32 cellular contexts compared by ENCODE assay signal in genomic region chr10:49691588-49691987, GRCh38. TPM values are rescaled to one million over a fixed set of nuclear protein-coding genes. Genes with fewer than 3 reads are reported as not detected.
"Had no signal": no experiment of that assay in that cellular context is flagged by ENCODE, and none has a peak within 500 bp of the region (broad histone marks: within the 10 kb centered on the region; RNA-seq: fewer than 3 reads in every experiment).

No MANE protein-coding gene starts in this region.

- H3K9me3 Mint-ChIP-seq: activated CD4-positive, alpha-beta T cell treated with anti-CD3 and anti-CD28 coated beads, Interleukin-2, amount 10 ng/mL, durations not matched to agents 7 days and 5 days; activated naive CD4-positive, alpha-beta T cell treated with anti-CD3 and anti-CD28 coated beads, Interleukin-2, amount 10 ng/mL, durations not matched to agents 7 days and 5 days; activated T-cell treated with anti-CD3 and anti-CD28 coated beads, Interleukin-2, amount 50 U/mL, for 72 hours had no signal

- H3K36me3 Mint-ChIP-seq: activated naive CD4-positive, alpha-beta T cell treated with anti-CD3 and anti-CD28 coated beads, Interleukin-2, amount 10 ng/mL, durations not matched to agents 7 days and 5 days; activated naive CD8-positive, alpha-beta T cell treated with anti-CD3 and anti-CD28 coated beads, Interleukin-2, amount 10 ng/mL, durations not matched to agents 7 days and 5 days had no signal

- H3K27ac ChIP-seq: esophagus muscularis mucosa, foreskin keratinocyte, gastrocnemius medialis had no signal

- ATAC-seq: activated naive CD4-positive, alpha-beta T cell treated with anti-CD3 and anti-CD28 coated beads, Interleukin-2, amount 50 U/mL, for 72 hours; activated T-cell treated with anti-CD3 and anti-CD28 coated beads, Interleukin-2, amount 50 U/mL, for 72 hours; effector memory CD8-positive, alpha-beta T cell; foreskin keratinocyte; gastrocnemius medialis; T-helper 17 cell had no signal

- H3K9me3 ChIP-seq: gastrocnemius medialis had no signal

- H3K4me3 ChIP-seq: esophagus muscularis mucosa, gastrocnemius medialis had no signal

- H3K4me3 Mint-ChIP-seq: activated CD4-positive, alpha-beta memory T cell treated with anti-CD3 and anti-CD28 coated beads, Interleukin-2, amount 10 ng/mL, durations not matched to agents 7 days and 5 days; activated CD4-positive, alpha-beta T cell treated with anti-CD3 and anti-CD28 coated beads, Interleukin-2, amount 10 ng/mL, durations not matched to agents 7 days and 5 days; activated naive CD4-positive, alpha-beta T cell treated with anti-CD3 and anti-CD28 coated beads, Interleukin-2, amount 10 ng/mL, durations not matched to agents 7 days and 5 days; activated naive CD8-positive, alpha-beta T cell treated with anti-CD3 and anti-CD28 coated beads, Interleukin-2, amount 10 ng/mL, durations not matched to agents 7 days and 5 days; activated T-cell treated with anti-CD3 and anti-CD28 coated beads, Interleukin-2, amount 50 U/mL, for 24 hours; activated T-cell treated with anti-CD3 and anti-CD28 coated beads, Interleukin-2, amount 50 U/mL, for 72 hours; effector memory CD8-positive, alpha-beta T cell; T-helper 17 cell had no signal

- H3K36me3 ChIP-seq: esophagus muscularis mucosa, gastrocnemius medialis had no signal

- H3K4me1 Mint-ChIP-seq: activated CD4-positive, alpha-beta memory T cell treated with anti-CD3 and anti-CD28 coated beads, Interleukin-2, amount 10 ng/mL, durations not matched to agents 7 days and 5 days; activated CD4-positive, alpha-beta T cell treated with anti-CD3 and anti-CD28 coated beads, Interleukin-2, amount 10 ng/mL, durations not matched to agents 7 days and 5 days; activated naive CD4-positive, alpha-beta T cell treated with anti-CD3 and anti-CD28 coated beads, Interleukin-2, amount 10 ng/mL, durations not matched to agents 7 days and 5 days; activated naive CD8-positive, alpha-beta T cell treated with anti-CD3 and anti-CD28 coated beads, Interleukin-2, amount 10 ng/mL, durations not matched to agents 7 days and 5 days had no signal

- FAIRE-seq: astrocyte, colon had no signal

- DNase-seq: activated CD4-positive, alpha-beta memory T cell treated with anti-CD3 and anti-CD28 coated beads, Interleukin-2, amount 10 ng/mL, durations not matched to agents 7 days and 5 days; activated CD4-positive, alpha-beta T cell treated with anti-CD3 and anti-CD28 coated beads for 1 hour; activated CD4-positive, alpha-beta T cell treated with anti-CD3 and anti-CD28 coated beads for 4 hours; activated CD4-positive, alpha-beta T cell treated with anti-CD3 and anti-CD28 coated beads, Interleukin-2, amount 10 ng/mL, durations not matched to agents 7 days and 5 days; activated CD4-positive, alpha-beta T cell treated with anti-CD3 and anti-CD28 coated beads, Interleukin-2, amount 50 U/mL, for 4 hours; activated CD8-positive, alpha-beta memory T cell treated with anti-CD3 and anti-CD28 coated beads, Interleukin-2, amount 50 U/mL, for 48 hours; activated gamma-delta T cell; activated naive CD4-positive, alpha-beta T cell; activated naive CD4-positive, alpha-beta T cell treated with anti-CD3 and anti-CD28 coated beads, Interleukin-2, amount 10 ng/mL, durations not matched to agents 7 days and 5 days; activated naive CD8-positive, alpha-beta T cell treated with anti-CD3 and anti-CD28 coated beads, Interleukin-2, amount 10 ng/mL, durations not matched to agents 7 days and 5 days; activated T-cell treated with anti-CD3 and anti-CD28 coated beads for 4 hours; activated T-cell treated with anti-CD3 and anti-CD28 coated beads, Interleukin-2, amount 50 U/mL, for 24 hours; activated T-cell treated with anti-CD3 and anti-CD28 coated beads, Interleukin-2, amount 50 U/mL, for 72 hours; amniotic stem cell; anterior cingulate cortex; caudate nucleus; cortex of kidney; dermis blood vessel endothelial cell; effector CD4-positive, alpha-beta T cell; effector memory CD8-positive, alpha-beta T cell; erythroblast; foreskin keratinocyte; gastrocnemius medialis; glutamatergic neuron; T-helper 1 cell; T-helper 17 cell had no signal

- H3K4me1 ChIP-seq: esophagus muscularis mucosa, foreskin keratinocyte, gastrocnemius medialis had no signal

- H3K27ac Mint-ChIP-seq: activated CD4-positive, alpha-beta memory T cell treated with anti-CD3 and anti-CD28 coated beads, Interleukin-2, amount 10 ng/mL, durations not matched to agents 7 days and 5 days; activated CD4-positive, alpha-beta T cell treated with anti-CD3 and anti-CD28 coated beads, Interleukin-2, amount 10 ng/mL, durations not matched to agents 7 days and 5 days; activated naive CD4-positive, alpha-beta T cell treated with anti-CD3 and anti-CD28 coated beads, Interleukin-2, amount 10 ng/mL, durations not matched to agents 7 days and 5 days; activated naive CD4-positive, alpha-beta T cell treated with anti-CD3 and anti-CD28 coated beads, Interleukin-2, amount 50 U/mL, for 72 hours; activated naive CD8-positive, alpha-beta T cell treated with anti-CD3 and anti-CD28 coated beads, Interleukin-2, amount 10 ng/mL, durations not matched to agents 7 days and 5 days; activated T-cell treated with anti-CD3 and anti-CD28 coated beads, Interleukin-2, amount 50 U/mL, for 24 hours; activated T-cell treated with anti-CD3 and anti-CD28 coated beads, Interleukin-2, amount 50 U/mL, for 72 hours; effector memory CD8-positive, alpha-beta T cell; T-helper 17 cell had no signal

RNA-seq across cellular contexts. Expression of gene C10orf53, which starts 12.1 kb away (rescaled TPM):
- total RNA-seq: activated CD4-positive, alpha-beta memory T cell treated with anti-CD3 and anti-CD28 coated beads, Interleukin-2, amount 10 ng/mL, durations not matched to agents 7 days and 5 days; activated CD4-positive, alpha-beta T cell treated with anti-CD3 and anti-CD28 coated beads, Interleukin-2, amount 10 ng/mL, durations not matched to agents 7 days and 5 days; activated naive CD4-positive, alpha-beta T cell treated with anti-CD3 and anti-CD28 coated beads, Interleukin-2, amount 50 U/mL, for 72 hours; activated naive CD8-positive, alpha-beta T cell treated with anti-CD3 and anti-CD28 coated beads, Interleukin-2, amount 10 ng/mL, durations not matched to agents 7 days and 5 days; activated T-cell treated with anti-CD3 and anti-CD28 coated beads, Interleukin-2, amount 50 U/mL, for 72 hours; astrocyte; chondrocyte; dermis blood vessel endothelial cell; esophagus muscularis mucosa; foreskin keratinocyte; gastrocnemius medialis; T-helper 17 cell had no signal
- polyA plus RNA-seq: adipose tissue, foreskin keratinocyte had no signal
